In genomic region chr6:43013843-43014433, GRCh38 we compare ENCODE assay signal across 2 cellular contexts.
TF ChIP-seq lines count a peak whose summit lies in the region.

A gene with protein sequence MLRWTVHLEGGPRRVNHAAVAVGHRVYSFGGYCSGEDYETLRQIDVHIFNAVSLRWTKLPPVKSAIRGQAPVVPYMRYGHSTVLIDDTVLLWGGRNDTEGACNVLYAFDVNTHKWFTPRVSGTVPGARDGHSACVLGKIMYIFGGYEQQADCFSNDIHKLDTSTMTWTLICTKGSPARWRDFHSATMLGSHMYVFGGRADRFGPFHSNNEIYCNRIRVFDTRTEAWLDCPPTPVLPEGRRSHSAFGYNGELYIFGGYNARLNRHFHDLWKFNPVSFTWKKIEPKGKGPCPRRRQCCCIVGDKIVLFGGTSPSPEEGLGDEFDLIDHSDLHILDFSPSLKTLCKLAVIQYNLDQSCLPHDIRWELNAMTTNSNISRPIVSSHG (plus strand): TSS chr6:43014249. CDS start chr6:43017193, 2,944 bp downstream.
MEA1 (minus strand) TSS chr6:43013946; CDS start chr6:43013813, 133 bp downstream.

TF ChIP-seq in IMR-90, 13 proteins besides CTCF, POLR2A, EP300 and RAD21:
- TF ChIP-seq RCOR1 (IDR thresholded peaks at IDR 0.05; ENCODE audit: insufficient replicate concordance, low read length), result no peak
- peak; percentile 76; the same call in 1 of the 2 replicates for TF ChIP-seq MAZ (IDR thresholded peaks at IDR 0.05; ENCODE audit: borderline replicate concordance, low read depth, low read length)
- no peak for TF ChIP-seq RFX5 (IDR thresholded peaks at IDR 0.05; ENCODE audit: low read depth, low read length)
- TF ChIP-seq MAFK (IDR thresholded peaks at IDR 0.05; ENCODE audit: low read depth, low read length), result no peak
- TF ChIP-seq USF2 (IDR thresholded peaks at IDR 0.05; ENCODE audit: low read depth, low read length), result peak; percentile 86
- TF ChIP-seq, protein P1, sequence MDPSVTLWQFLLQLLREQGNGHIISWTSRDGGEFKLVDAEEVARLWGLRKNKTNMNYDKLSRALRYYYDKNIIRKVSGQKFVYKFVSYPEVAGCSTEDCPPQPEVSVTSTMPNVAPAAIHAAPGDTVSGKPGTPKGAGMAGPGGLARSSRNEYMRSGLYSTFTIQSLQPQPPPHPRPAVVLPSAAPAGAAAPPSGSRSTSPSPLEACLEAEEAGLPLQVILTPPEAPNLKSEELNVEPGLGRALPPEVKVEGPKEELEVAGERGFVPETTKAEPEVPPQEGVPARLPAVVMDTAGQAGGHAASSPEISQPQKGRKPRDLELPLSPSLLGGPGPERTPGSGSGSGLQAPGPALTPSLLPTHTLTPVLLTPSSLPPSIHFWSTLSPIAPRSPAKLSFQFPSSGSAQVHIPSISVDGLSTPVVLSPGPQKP (IDR thresholded peaks at IDR 0.05; ENCODE audit: borderline replicate concordance, low read depth, low read length), result no peak
- no peak for TF ChIP-seq CEBPB (IDR thresholded peaks at IDR 0.05; ENCODE audit: low read depth, low read length)
- TF ChIP-seq SMC3 (IDR thresholded peaks at IDR 0.05; ENCODE audit: low read depth, low read length), result no peak
- TF ChIP-seq BHLHE40 (IDR thresholded peaks at IDR 0.05; ENCODE audit: low read depth, low read length), result peak; percentile 99
- no peak for TF ChIP-seq NFE2L2 (IDR thresholded peaks at IDR 0.05; ENCODE audit: low read depth, low read length)
- TF ChIP-seq MXI1 (IDR thresholded peaks at IDR 0.05; ENCODE audit: borderline replicate concordance, low read depth, low read length), result peak; percentile 98

TF ChIP-seq in endothelial cell of umbilical vein, 7 proteins besides CTCF, POLR2A, EP300 and RAD21:
- TF ChIP-seq POLR2AphosphoS5 (IDR thresholded peaks at IDR 0.05; ENCODE audit: insufficient read depth, low read depth, low read length) (peak; percentile 79), MAX (IDR thresholded peaks at IDR 0.05; ENCODE audit: insufficient read depth, insufficient read length) (peak; percentile 88), GATA2 (IDR thresholded peaks at IDR 0.05; ENCODE audit: insufficient read depth, insufficient read length, low read depth, low read length) (no peak), MYC (IDR thresholded peaks at IDR 0.05; ENCODE audit: low read depth, low read length) (no peak)
